29 cellular contexts compared by ENCODE assay signal in genomic region chr2:215149060-215149459, GRCh38. TPM values are rescaled to one million over a fixed set of nuclear protein-coding genes. Genes with fewer than 3 reads are reported as not detected.
"Had no signal": no experiment of that assay in that cellular context is flagged by ENCODE, and none has a peak within 500 bp of the region (broad histone marks: within the 10 kb centered on the region; RNA-seq: fewer than 3 reads in every experiment).

No MANE protein-coding gene starts in this region.

- H3K27ac ChIP-seq: neural progenitor cell, ovary, parathyroid adenoma, psoas muscle, skin epidermis, spleen, suprapubic skin, testis, tibial artery, transverse colon, upper lobe of right lung, vagina had no signal

- H3K9me3 ChIP-seq: ovary, psoas muscle, suprapubic skin, testis, tibial artery, transverse colon, upper lobe of right lung, vagina had no signal

- H3K36me3 ChIP-seq: neural progenitor cell, ovary, spleen, suprapubic skin, tibial artery, transverse colon, upper lobe of right lung, vagina had no signal

- DNase-seq: natural killer cell; occipital lobe; ovary; posterior cingulate gyrus; psoas muscle; right cardiac atrium; spleen; stimulated activated CD4-positive, alpha-beta T cell treated with anti-CD3 and anti-CD28 coated beads, Interleukin-12 subunit alpha, Interleukin-12 subunit beta, amount 100 ng/mL, for 4 hours; stimulated activated CD4-positive, alpha-beta T cell treated with anti-CD3 and anti-CD28 coated beads, Interleukin-1b, Interleukin-23, amount 100 ng/mL, for 48 hours; stimulated activated CD4-positive, alpha-beta T cell treated with anti-CD3 and anti-CD28 coated beads, Interleukin-4, amount 100 ng/mL, for 1 hour; stimulated activated CD4-positive, alpha-beta T cell treated with anti-CD3 and anti-CD28 coated beads, Interleukin-4, amount 100 ng/mL, for 4 hours; stimulated activated CD8-positive, alpha-beta memory T cell treated with anti-CD3 and anti-CD28 coated beads, Interleukin-4, amount 100 ng/mL, for 48 hours; stimulated activated naive CD4-positive, alpha-beta T cell; stimulated activated naive CD8-positive, alpha-beta T cell treated with anti-CD3 and anti-CD28 coated beads, Interleukin-15, amount 100 ng/mL, for 72 hours; stimulated activated naive CD8-positive, alpha-beta T cell treated with anti-CD3 and anti-CD28 coated beads, Interleukin-15, Interleukin-2, amounts not matched to agents 100 U/mL and 50 U/mL, for 24 hours; substantia nigra; testis; tibial artery; transverse colon; upper lobe of right lung had no signal

- ATAC-seq: natural killer cell; psoas muscle; right cardiac atrium; sciatic nerve; stimulated activated memory B cell treated with anti-CD40 and anti-IgM and Interleukin-4, amounts not matched to agents 10 μg/mL and 1 μg/mL and 100 μg/mL, for 72 hours; stimulated activated naive CD8-positive, alpha-beta T cell treated with anti-CD3 and anti-CD28 coated beads, Interleukin-15, amount 100 ng/mL, for 72 hours; stimulated activated naive CD8-positive, alpha-beta T cell treated with anti-CD3 and anti-CD28 coated beads, Interleukin-15, Interleukin-2, amounts not matched to agents 100 U/mL and 50 U/mL, for 24 hours; upper lobe of right lung had no signal

- H3K4me2 ChIP-seq: neural progenitor cell, smooth muscle cell had no signal

- H3K79me2 ChIP-seq: parathyroid adenoma had no signal

- H3K4me3 ChIP-seq: neural progenitor cell, ovary, psoas muscle, skin epidermis, smooth muscle cell, spleen, suprapubic skin, testis, tibial artery, transverse colon, upper lobe of right lung, vagina had no signal

- H3K9ac ChIP-seq: neural progenitor cell, parathyroid adenoma had no signal

- H3K27me3 ChIP-seq: neural progenitor cell, ovary, spleen, suprapubic skin, testis, tibial artery, transverse colon, upper lobe of right lung, vagina had no signal

- H2AFZ ChIP-seq: neural progenitor cell had no signal

- H3K4me1 ChIP-seq: neural progenitor cell, parathyroid adenoma, psoas muscle, spleen, suprapubic skin, testis, tibial artery, transverse colon, upper lobe of right lung, vagina had no signal

RNA-seq across cellular contexts. Expression of gene ABCA12, which starts 10.6 kb away (rescaled TPM):
- total RNA-seq: natural killer cell, psoas muscle, right cardiac atrium, sciatic nerve, spleen had no signal
- polyA plus RNA-seq: neural cell, psoas muscle, right cardiac atrium, spleen had no signal
